ENCODE assay signal across 24 cellular contexts in genomic region chr1:182770193-182770592, GRCh38.
"Had no signal": no experiment of that assay in that cellular context is flagged by ENCODE, and none has a peak within 500 bp of the region (broad histone marks: within the 10 kb centered on the region; RNA-seq: fewer than 3 reads in every experiment).

No MANE protein-coding gene starts in this region.

- H3K4me1 Mint-ChIP-seq: activated CD4-positive, alpha-beta memory T cell treated with anti-CD3 and anti-CD28 coated beads, Interleukin-2, amount 10 ng/mL, durations not matched to agents 7 days and 5 days; activated CD4-positive, alpha-beta T cell treated with anti-CD3 and anti-CD28 coated beads, Interleukin-2, amount 10 ng/mL, durations not matched to agents 7 days and 5 days; activated naive CD4-positive, alpha-beta T cell treated with anti-CD3 and anti-CD28 coated beads, Interleukin-2, amount 10 ng/mL, durations not matched to agents 7 days and 5 days; activated naive CD8-positive, alpha-beta T cell treated with anti-CD3 and anti-CD28 coated beads, Interleukin-2, amount 10 ng/mL, durations not matched to agents 7 days and 5 days; naive thymus-derived CD8-positive, alpha-beta T cell had no signal

- H3K4me3 ChIP-seq: ascending aorta, cardiac muscle cell, esophagus muscularis mucosa, hepatocyte, lower lobe of right lung, tibial nerve had no signal

- H3K4me2 ChIP-seq: hepatocyte had no signal

- H3K4me1 ChIP-seq: ascending aorta, lower lobe of right lung had no signal

- H3K27me3 ChIP-seq: ascending aorta, cardiac muscle cell, esophagus muscularis mucosa, hepatocyte, tibial nerve had no signal

- H3K27ac Mint-ChIP-seq: activated CD4-positive, alpha-beta memory T cell treated with anti-CD3 and anti-CD28 coated beads, Interleukin-2, amount 10 ng/mL, durations not matched to agents 7 days and 5 days; activated CD4-positive, alpha-beta T cell treated with anti-CD3 and anti-CD28 coated beads, Interleukin-2, amount 10 ng/mL, durations not matched to agents 7 days and 5 days; activated naive CD4-positive, alpha-beta T cell treated with anti-CD3 and anti-CD28 coated beads, Interleukin-2, amount 10 ng/mL, durations not matched to agents 7 days and 5 days; activated naive CD8-positive, alpha-beta T cell treated with anti-CD3 and anti-CD28 coated beads, Interleukin-2, amount 10 ng/mL, durations not matched to agents 7 days and 5 days; activated T-cell treated with anti-CD3 and anti-CD28 coated beads, Interleukin-2, amount 50 U/mL, for 24 hours; naive thymus-derived CD8-positive, alpha-beta T cell; WTC11 had no signal

- FAIRE-seq: keratinocyte had no signal

- H3K27ac ChIP-seq: ascending aorta, cardiac muscle cell, esophagus muscularis mucosa, hepatocyte, lower lobe of right lung, tibial nerve had no signal

- H3K9me3 Mint-ChIP-seq: activated CD4-positive, alpha-beta memory T cell treated with anti-CD3 and anti-CD28 coated beads, Interleukin-2, amount 10 ng/mL, durations not matched to agents 7 days and 5 days; activated CD4-positive, alpha-beta T cell treated with anti-CD3 and anti-CD28 coated beads, Interleukin-2, amount 10 ng/mL, durations not matched to agents 7 days and 5 days; activated naive CD4-positive, alpha-beta T cell treated with anti-CD3 and anti-CD28 coated beads, Interleukin-2, amount 10 ng/mL, durations not matched to agents 7 days and 5 days; activated naive CD8-positive, alpha-beta T cell treated with anti-CD3 and anti-CD28 coated beads, Interleukin-2, amount 10 ng/mL, durations not matched to agents 7 days and 5 days; activated T-cell treated with anti-CD3 and anti-CD28 coated beads, Interleukin-2, amount 50 U/mL, for 24 hours; WTC11 had no signal

- DNase-seq: activated CD4-positive, alpha-beta memory T cell treated with anti-CD3 and anti-CD28 coated beads, Interleukin-2, amount 10 ng/mL, durations not matched to agents 7 days and 5 days; activated CD4-positive, alpha-beta T cell treated with anti-CD3 and anti-CD28 coated beads for 1 hour; activated CD4-positive, alpha-beta T cell treated with anti-CD3 and anti-CD28 coated beads, Interleukin-2, amount 10 ng/mL, durations not matched to agents 7 days and 5 days; activated CD8-positive, alpha-beta memory T cell treated with anti-CD3 and anti-CD28 coated beads, Interleukin-2, amount 50 U/mL, for 48 hours; activated gamma-delta T cell; activated naive CD4-positive, alpha-beta T cell treated with anti-CD3 and anti-CD28 coated beads, Interleukin-2, amount 10 ng/mL, durations not matched to agents 7 days and 5 days; activated naive CD8-positive, alpha-beta T cell treated with anti-CD3 and anti-CD28 coated beads, Interleukin-2, amount 10 ng/mL, durations not matched to agents 7 days and 5 days; activated T-cell treated with anti-CD3 and anti-CD28 coated beads, Interleukin-2, amount 50 U/mL, for 24 hours; foreskin melanocyte; left cardiac atrium; lower lobe of right lung; mesenchymal stem cell; naive thymus-derived CD8-positive, alpha-beta T cell; stimulated activated CD4-positive, alpha-beta T cell treated with anti-CD3 and anti-CD28 coated beads, Interleukin-2, amount 100 ng/mL, for 48 hours; stimulated activated naive CD4-positive, alpha-beta T cell treated with Interleukin-2 at 50 U/mL for 16 hours; T-helper 2 cell had no signal

- H2AFZ ChIP-seq: hepatocyte had no signal

- H3K36me3 Mint-ChIP-seq: activated naive CD4-positive, alpha-beta T cell treated with anti-CD3 and anti-CD28 coated beads, Interleukin-2, amount 10 ng/mL, durations not matched to agents 7 days and 5 days; brain; naive thymus-derived CD8-positive, alpha-beta T cell; WTC11 had no signal

- H3K36me3 ChIP-seq: ascending aorta, cardiac muscle cell, esophagus muscularis mucosa, lower lobe of right lung, tibial nerve had no signal

- H3K79me2 ChIP-seq: hepatocyte had no signal

- H3K4me3 Mint-ChIP-seq: activated CD4-positive, alpha-beta memory T cell treated with anti-CD3 and anti-CD28 coated beads, Interleukin-2, amount 10 ng/mL, durations not matched to agents 7 days and 5 days; activated CD4-positive, alpha-beta T cell treated with anti-CD3 and anti-CD28 coated beads, Interleukin-2, amount 10 ng/mL, durations not matched to agents 7 days and 5 days; activated naive CD4-positive, alpha-beta T cell treated with anti-CD3 and anti-CD28 coated beads, Interleukin-2, amount 10 ng/mL, durations not matched to agents 7 days and 5 days; activated naive CD8-positive, alpha-beta T cell treated with anti-CD3 and anti-CD28 coated beads, Interleukin-2, amount 10 ng/mL, durations not matched to agents 7 days and 5 days; activated T-cell treated with anti-CD3 and anti-CD28 coated beads, Interleukin-2, amount 50 U/mL, for 24 hours; brain; naive thymus-derived CD8-positive, alpha-beta T cell; WTC11 had no signal

- H3K9me3 ChIP-seq: ascending aorta, esophagus muscularis mucosa, lower lobe of right lung, tibial nerve had no signal

- ATAC-seq: lower lobe of right lung; naive thymus-derived CD8-positive, alpha-beta T cell; WTC11 had no signal
